ENCODE assay signal across 15 cellular contexts in genomic region chr4:172865531-172866127, GRCh38.
"Had no signal": no experiment of that assay in that cellular context is flagged by ENCODE, and none has a peak within 500 bp of the region (broad histone marks: within the 10 kb centered on the region; RNA-seq: fewer than 3 reads in every experiment).

No MANE protein-coding gene starts in this region.

- H3K9me3 Mint-ChIP-seq: activated T-helper 2 cell treated with anti-CD3 and anti-CD28 coated beads, Interferon-gamma antibody, Interleukin-2, Interleukin-4, amounts not matched to agents 10 μg/mL and 5 μg/mL and 100 μg/mL, durations not matched to agents 14 hours and 24 hours and 36 hours had no signal

- H3K27me3 ChIP-seq: neutrophil, thyroid gland had no signal

- H3K4me1 ChIP-seq: left ventricle myocardium inferior, thyroid gland had no signal

- DNase-seq: activated naive CD4-positive, alpha-beta T cell treated with anti-CD3 and anti-CD28 coated beads, Interleukin-2, amount 50 U/mL, for 16 hours; dermis blood vessel endothelial cell; hippocampal formation; kidney; left ventricle myocardium inferior; natural killer cell; stimulated activated CD4-positive, alpha-beta T cell treated with anti-CD3 and anti-CD28 coated beads, Interleukin-15, amount 100 ng/mL, for 24 hours; stimulated activated CD4-positive, alpha-beta T cell treated with anti-CD3 and anti-CD28 coated beads, Interleukin-4, amount 100 ng/mL, for 1 hour; stimulated activated naive B cell treated with anti-CD40 and anti-IgM and Interleukin-4, amounts not matched to agents 10 μg/mL and 1 μg/mL and 100 μg/mL, for 72 hours; T-helper 9 cell; thyroid gland had no signal

- H3K4me1 Mint-ChIP-seq: memory B cell; natural killer cell; stimulated activated naive B cell treated with anti-CD40 and anti-IgM and Interleukin-4, amounts not matched to agents 10 μg/mL and 1 μg/mL and 100 μg/mL, for 72 hours had no signal

- H3K9me3 ChIP-seq: left ventricle myocardium inferior, neutrophil, thyroid gland had no signal

- H3K27ac ChIP-seq: left ventricle myocardium inferior, neutrophil, skin epidermis, thyroid gland had no signal

- H3K27ac Mint-ChIP-seq: activated T-helper 2 cell treated with anti-CD3 and anti-CD28 coated beads, Interferon-gamma antibody, Interleukin-2, Interleukin-4, amounts not matched to agents 10 μg/mL and 5 μg/mL and 100 μg/mL, durations not matched to agents 14 hours and 24 hours and 36 hours; memory B cell; natural killer cell; stimulated activated naive B cell treated with anti-CD40 and anti-IgM and Interleukin-4, amounts not matched to agents 10 μg/mL and 1 μg/mL and 100 μg/mL, for 72 hours had no signal

- H3K36me3 ChIP-seq: left ventricle myocardium inferior, neutrophil, thyroid gland had no signal

- H3K36me3 Mint-ChIP-seq: memory B cell; natural killer cell; stimulated activated naive B cell treated with anti-CD40 and anti-IgM and Interleukin-4, amounts not matched to agents 10 μg/mL and 1 μg/mL and 100 μg/mL, for 72 hours had no signal

- H3K4me3 Mint-ChIP-seq: memory B cell; natural killer cell; stimulated activated naive B cell treated with anti-CD40 and anti-IgM and Interleukin-4, amounts not matched to agents 10 μg/mL and 1 μg/mL and 100 μg/mL, for 72 hours had no signal

- H3K4me3 ChIP-seq: left ventricle myocardium inferior, skin epidermis, thyroid gland had no signal

- ATAC-seq: natural killer cell; stimulated activated naive B cell treated with anti-CD40 and anti-IgM and Interleukin-4, amounts not matched to agents 10 μg/mL and 1 μg/mL and 100 μg/mL, for 72 hours had no signal
